Comparison of ENCODE assay signal across 8 cellular contexts in genomic region chr20:34579936-34580587, GRCh38. TPM values are rescaled to one million over a fixed set of nuclear protein-coding genes. Genes with fewer than 3 reads are reported as not detected.
DNase-seq lines count a peak whose midpoint lies in the region; ATAC-seq and TF ChIP-seq lines count a peak whose summit lies in the region.

No MANE protein-coding gene starts in this region.

- POLR2A ChIA-PET in activated CD8-positive, alpha-beta T cell treated with anti-CD3 and anti-CD28 coated beads, Interleukin-2, amount 10 ng/mL, durations not matched to agents 7 days and 5 days (lab: Charles Lee), result interaction anchor here (0.5 to 1.2 kb wide), 3 partner anchors 8 to 15 kb away, joined by 3 to 4 read pairs (median 3); no protein-coding TSS in a partner anchor

- CTCF ChIA-PET in activated CD8-positive, alpha-beta T cell treated with anti-CD3 and anti-CD28 coated beads, Interleukin-2, amount 10 ng/mL, durations not matched to agents 7 days and 5 days (lab: Charles Lee), result interaction anchor here (0.9 to 2.0 kb wide), 3 partner anchors 18 to 190 kb away, joined by 3 to 8 read pairs (median 4); no protein-coding TSS in a partner anchor

- peak; percentile 44 for DNase-seq in activated CD8-positive, alpha-beta T cell treated with anti-CD3 and anti-CD28 coated beads, Interleukin-2, amount 10 ng/mL, durations not matched to agents 7 days and 5 days
- no peak for DNase-seq in cardiac septum (ENCODE audit: low spot score)
- DNase-seq in NCI-H1105 (lab: John Stamatoyannopoulos, UW), result no peak
- no peak for DNase-seq in stimulated activated naive CD4-positive, alpha-beta T cell (lab: John Stamatoyannopoulos, UW)

- H3K27me3 ChIP-seq in neutrophil, result no peaks in the 10 kb centered on the region

- no peaks in the 10 kb centered on the region for H3K9me3 Mint-ChIP-seq in activated CD8-positive, alpha-beta T cell treated with anti-CD3 and anti-CD28 coated beads, Interleukin-2, amount 10 ng/mL, durations not matched to agents 7 days and 5 days (ENCODE audit: insufficient read depth)

- peaks cover 36 to 44% of the 10 kb centered on the region in 2 experiments for H3K4me1 ChIP-seq in neutrophil (ENCODE audit: control insufficient read depth in 1 of 2, insufficient read depth in 1 of 2, low read depth in 1 of 2, low read length in 1 of 2)

- peak overlapping the region; percentile 89 for H3K27ac ChIP-seq in neutrophil

- ATAC-seq in GM18907 (IDR thresholded peaks at IDR 0.05; ENCODE audit: unreplicated experiment) (peak; percentile 46), HG03280 (IDR thresholded peaks at IDR 0.05; ENCODE audit: unreplicated experiment) (peak; percentile 70), GM18861 (IDR thresholded peaks at IDR 0.05; ENCODE audit: unreplicated experiment) (no peak)
- peak; percentile 80 for ATAC-seq in activated CD8-positive, alpha-beta T cell treated with anti-CD3 and anti-CD28 coated beads, Interleukin-2, amount 10 ng/mL, durations not matched to agents 7 days and 5 days

- H3K27ac Mint-ChIP-seq in activated CD8-positive, alpha-beta T cell treated with anti-CD3 and anti-CD28 coated beads, Interleukin-2, amount 10 ng/mL, durations not matched to agents 7 days and 5 days, result peak overlapping the region; percentile 87

- H3K4me1 Mint-ChIP-seq in activated CD8-positive, alpha-beta T cell treated with anti-CD3 and anti-CD28 coated beads, Interleukin-2, amount 10 ng/mL, durations not matched to agents 7 days and 5 days (ENCODE audit: low read depth), result peaks cover 22% of the 10 kb centered on the region

- no peaks in the 10 kb centered on the region for H3K27me3 Mint-ChIP-seq in activated CD8-positive, alpha-beta T cell treated with anti-CD3 and anti-CD28 coated beads, Interleukin-2, amount 10 ng/mL, durations not matched to agents 7 days and 5 days (ENCODE audit: low read depth)

- no peak for TF ChIP-seq CTCF in neutrophil (IDR thresholded peaks at IDR 0.05)

- no peaks in the 10 kb centered on the region for H3K9me3 ChIP-seq in neutrophil

- peaks cover 10% of the 10 kb centered on the region for H3K36me3 ChIP-seq in neutrophil

- H3K4me3 ChIP-seq in neutrophil (ENCODE audit: low read depth in 1 of 2, low read length in 1 of 2), result peak overlapping the region in 1 of 2 experiments; percentile 26

- H3K4me3 Mint-ChIP-seq in activated CD8-positive, alpha-beta T cell treated with anti-CD3 and anti-CD28 coated beads, Interleukin-2, amount 10 ng/mL, durations not matched to agents 7 days and 5 days, result no peak overlapping the region

- intact Hi-C loops in cardiac septum (cut with DNase I), result loop anchor here (2.0 to 5.0 kb wide), 3 partner anchors 53 to 189 kb away; no protein-coding TSS in a partner anchor

- H3K36me3 Mint-ChIP-seq in activated CD8-positive, alpha-beta T cell treated with anti-CD3 and anti-CD28 coated beads, Interleukin-2, amount 10 ng/mL, durations not matched to agents 7 days and 5 days (ENCODE audit: low read depth), result peaks cover 12% of the 10 kb centered on the region

RNA-seq across cellular contexts. Expression of gene MAP1LC3A, which starts 21.5 kb away (rescaled TPM):
- 1 to 10 TPM; 1.4 to 1.6 TPM for total RNA-seq in activated CD8-positive, alpha-beta T cell treated with anti-CD3 and anti-CD28 coated beads, Interleukin-2, amount 10 ng/mL, durations not matched to agents 7 days and 5 days
- total RNA-seq in cardiac septum, result 61.0 TPM

Comparison
In these comparisons a context has a peak if more than half of its experiments do, and no peak if none do; other contexts are left out.
1. RNA of gene MAP1LC3A, which starts 21.5 kb away (total RNA-seq): 61.0 TPM in cardiac septum (single experiment); 1.4 to 1.6 TPM in activated CD8-positive, alpha-beta T cell treated with anti-CD3 and anti-CD28 coated beads, Interleukin-2, amount 10 ng/mL, durations not matched to agents 7 days and 5 days; every median in the first group is over 10 times any median in the second.